Comparison of ENCODE assay signal across 11 cellular contexts in genomic region chr22:43342347-43343261, GRCh38. TPM values are rescaled to one million over a fixed set of nuclear protein-coding genes. Genes with fewer than 3 reads are reported as not detected.
DNase-seq lines count a peak whose midpoint lies in the region; ATAC-seq and TF ChIP-seq lines count a peak whose summit lies in the region.
"Had no signal": no experiment of that assay in that cellular context is flagged by ENCODE, and none has a peak within 500 bp of the region (broad histone marks: within the 10 kb centered on the region; RNA-seq: fewer than 3 reads in every experiment).

No MANE protein-coding gene starts in this region.

- no peak for DNase-seq in activated T-cell treated with anti-CD3 and anti-CD28 coated beads, Interleukin-2, amount 50 U/mL, for 24 hours
- DNase-seq in activated T-cell treated with anti-CD3 and anti-CD28 coated beads for 4 hours (no peak), transverse colon (no peak), NCI-H1930 (lab: John Stamatoyannopoulos, UW) (no peak), caudate nucleus (lab: John Stamatoyannopoulos, UW) (no peak), NCI-H69 (lab: John Stamatoyannopoulos, UW) (no peak)
- DNase-seq in activated naive CD8-positive, alpha-beta T cell treated with anti-CD3 and anti-CD28 coated beads for 36 hours = no peak
- no peak for DNase-seq in naive thymus-derived CD4-positive, alpha-beta T cell
- DNase-seq: SIG-M5 had no signal

- no peak overlapping the region for H3K27ac Mint-ChIP-seq in activated T-cell treated with anti-CD3 and anti-CD28 coated beads, Interleukin-2, amount 50 U/mL, for 24 hours
- H3K27ac Mint-ChIP-seq in activated naive CD8-positive, alpha-beta T cell treated with anti-CD3 and anti-CD28 coated beads for 36 hours = no peak overlapping the region
- peak overlapping the region in 1 of 9 donors; percentile 67 for H3K27ac Mint-ChIP-seq in naive thymus-derived CD4-positive, alpha-beta T cell
- H3K27ac Mint-ChIP-seq: activated CD4-positive, alpha-beta T cell treated with anti-CD3 and anti-CD28 coated beads, Interleukin-2, amount 10 ng/mL, durations not matched to agents 7 days and 5 days had no signal

- peaks cover 16% of the 10 kb centered on the region for H3K4me1 Mint-ChIP-seq in activated T-cell treated with anti-CD3 and anti-CD28 coated beads, Interleukin-2, amount 50 U/mL, for 24 hours (ENCODE audit: low read depth)
- peaks cover 4% of the 10 kb centered on the region for H3K4me1 Mint-ChIP-seq in activated naive CD8-positive, alpha-beta T cell treated with anti-CD3 and anti-CD28 coated beads for 36 hours
- peaks cover 4 to 24% (median 11%) of the 10 kb centered on the region in 7 donors for H3K4me1 Mint-ChIP-seq in naive thymus-derived CD4-positive, alpha-beta T cell

- peaks cover 0 to 7% of the 10 kb centered on the region in 2 donors for H3K27me3 ChIP-seq in naive thymus-derived CD4-positive, alpha-beta T cell (ENCODE audit: control insufficient read depth in 2 of 2, insufficient read depth in 2 of 2, low read length in 2 of 2)
- H3K27me3 ChIP-seq in transverse colon = peaks cover 61% of the 10 kb centered on the region

- CTCF ChIA-PET in naive thymus-derived CD4-positive, alpha-beta T cell (lab: Charles Lee) = no interaction called here

- no peak for TF ChIP-seq POLR2A in transverse colon (IDR thresholded peaks at IDR 0.05)

- peak overlapping the region; percentile 25 for H3K4me3 Mint-ChIP-seq in activated T-cell treated with anti-CD3 and anti-CD28 coated beads, Interleukin-2, amount 50 U/mL, for 24 hours
- peak overlapping the region; percentile 52 for H3K4me3 Mint-ChIP-seq in activated naive CD8-positive, alpha-beta T cell treated with anti-CD3 and anti-CD28 coated beads for 36 hours
- peak overlapping the region in 8 of 10 donors; percentile 47 to 71 (median 60) for H3K4me3 Mint-ChIP-seq in naive thymus-derived CD4-positive, alpha-beta T cell
- H3K4me3 Mint-ChIP-seq: activated CD4-positive, alpha-beta T cell treated with anti-CD3 and anti-CD28 coated beads, Interleukin-2, amount 10 ng/mL, durations not matched to agents 7 days and 5 days had no signal

- H3K27me3 Mint-ChIP-seq in activated T-cell treated with anti-CD3 and anti-CD28 coated beads, Interleukin-2, amount 50 U/mL, for 24 hours = peaks cover 61% of the 10 kb centered on the region
- peaks cover 62% of the 10 kb centered on the region for H3K27me3 Mint-ChIP-seq in activated naive CD8-positive, alpha-beta T cell treated with anti-CD3 and anti-CD28 coated beads for 36 hours
- peaks cover 38 to 52% (median 47%) of the 10 kb centered on the region in 5 donors for H3K27me3 Mint-ChIP-seq in naive thymus-derived CD4-positive, alpha-beta T cell

- no peak for ATAC-seq in naive thymus-derived CD4-positive, alpha-beta T cell

- intact Hi-C loops in naive thymus-derived CD4-positive, alpha-beta T cell (cut with micrococcal nuclease) = no loop called here
- intact Hi-C loops in transverse colon (cut with DNase I; ENCODE audit: low total_unique reads) = loop anchor here (1.0 kb wide), 1 partner anchor 68 kb away; no protein-coding TSS in a partner anchor

- 4 to 11% methylated on average over 5 to 32 of the region's 99 CpGs for WGBS in transverse colon (ENCODE audit: low coverage in 1 of 2), 2 donors

- H3K4me1 ChIP-seq in naive thymus-derived CD4-positive, alpha-beta T cell (ENCODE audit: control insufficient read depth in 2 of 2, insufficient read depth in 2 of 2, low read length in 2 of 2) = no peaks in the 10 kb centered on the region
- H3K4me1 ChIP-seq in transverse colon = peaks cover 0 to 11% (median 5%) of the 10 kb centered on the region in 4 donors

- no peaks in the 10 kb centered on the region for H3K36me3 ChIP-seq in naive thymus-derived CD4-positive, alpha-beta T cell (ENCODE audit: control insufficient read depth in 2 of 3, insufficient read depth in 3 of 3, low read length in 3 of 3)
- H3K36me3 ChIP-seq in transverse colon = no peaks in the 10 kb centered on the region
- H3K36me3 ChIP-seq: adrenal gland had no signal

- no peaks in the 10 kb centered on the region for H3K36me3 Mint-ChIP-seq in activated T-cell treated with anti-CD3 and anti-CD28 coated beads, Interleukin-2, amount 50 U/mL, for 24 hours (ENCODE audit: low read depth)
- H3K36me3 Mint-ChIP-seq in activated naive CD8-positive, alpha-beta T cell treated with anti-CD3 and anti-CD28 coated beads for 36 hours = no peaks in the 10 kb centered on the region
- peaks cover 0 to 5% (median 0%) of the 10 kb centered on the region in 5 donors for H3K36me3 Mint-ChIP-seq in naive thymus-derived CD4-positive, alpha-beta T cell

- H3K9me3 ChIP-seq in naive thymus-derived CD4-positive, alpha-beta T cell (ENCODE audit: control insufficient read depth in 2 of 3, low read length in 3 of 3) = no peaks in the 10 kb centered on the region
- H3K9me3 ChIP-seq in transverse colon = no peaks in the 10 kb centered on the region
- H3K9me3 ChIP-seq: adrenal gland had no signal

- no peak for TF ChIP-seq EP300 in transverse colon (IDR thresholded peaks at IDR 0.05; ENCODE audit: low read depth)

- POLR2A ChIA-PET in naive thymus-derived CD4-positive, alpha-beta T cell (lab: Charles Lee) = no interaction called here

- TF ChIP-seq CTCF in transverse colon (IDR thresholded peaks at IDR 0.05) = no peak

- no peaks in the 10 kb centered on the region for H3K9me3 Mint-ChIP-seq in activated T-cell treated with anti-CD3 and anti-CD28 coated beads, Interleukin-2, amount 50 U/mL, for 24 hours
- H3K9me3 Mint-ChIP-seq in activated naive CD8-positive, alpha-beta T cell treated with anti-CD3 and anti-CD28 coated beads for 36 hours = no peaks in the 10 kb centered on the region
- peaks cover 0 to 2% (median 0%) of the 10 kb centered on the region in 11 donors for H3K9me3 Mint-ChIP-seq in naive thymus-derived CD4-positive, alpha-beta T cell
- H3K9me3 Mint-ChIP-seq: activated CD4-positive, alpha-beta T cell treated with anti-CD3 and anti-CD28 coated beads, Interleukin-2, amount 10 ng/mL, durations not matched to agents 7 days and 5 days had no signal

- no peak overlapping the region for H3K27ac ChIP-seq in naive thymus-derived CD4-positive, alpha-beta T cell (ENCODE audit: low read depth, low read length)
- H3K27ac ChIP-seq in transverse colon = no peak overlapping the region
- H3K27ac ChIP-seq in caudate nucleus (ENCODE audit: low read depth, low read length) = no peak overlapping the region
- H3K27ac ChIP-seq: adrenal gland had no signal

- no peak overlapping the region for H3K4me3 ChIP-seq in naive thymus-derived CD4-positive, alpha-beta T cell (ENCODE audit: low read length)
- H3K4me3 ChIP-seq in transverse colon = peak overlapping the region in 3 of 4 donors; percentile 26 to 48 (median 29)

- in situ Hi-C loops in transverse colon (cut with MboI; ENCODE audit: low pct_ligation_motif_present in 1 of 4, low pct_unique_long_range_greater_than_20kb in 1 of 4, low sequenced_read_pairs in 3 of 4) = loop anchor here in 2 of 4 donors (10.0 kb wide), 1 partner anchor 68 kb away; no protein-coding TSS in a partner anchor

RNA-seq across cellular contexts. Expression of gene SCUBE1, which starts 0.6 kb away (rescaled TPM):
- under 1 TPM; 0.08 to 0.23 TPM for total RNA-seq in activated naive CD8-positive, alpha-beta T cell treated with anti-CD3 and anti-CD28 coated beads for 36 hours
- total RNA-seq in naive thymus-derived CD4-positive, alpha-beta T cell = under 1 TPM in 3 of 5 experiments, not detected in 2; 0.11 to 0.27 (median 0.19) TPM
- not detected for polyA plus RNA-seq in naive thymus-derived CD4-positive, alpha-beta T cell
- 1 to 10 TPM in 3 of 4 donors, under 1 TPM in 1; 0.68 to 6.4 (median 1.7) TPM for total RNA-seq in transverse colon
- total RNA-seq: activated CD4-positive, alpha-beta T cell treated with anti-CD3 and anti-CD28 coated beads, Interleukin-2, amount 10 ng/mL, durations not matched to agents 7 days and 5 days had no signal
